15 cellular contexts compared by ENCODE assay signal in the genomic region with DNA sequence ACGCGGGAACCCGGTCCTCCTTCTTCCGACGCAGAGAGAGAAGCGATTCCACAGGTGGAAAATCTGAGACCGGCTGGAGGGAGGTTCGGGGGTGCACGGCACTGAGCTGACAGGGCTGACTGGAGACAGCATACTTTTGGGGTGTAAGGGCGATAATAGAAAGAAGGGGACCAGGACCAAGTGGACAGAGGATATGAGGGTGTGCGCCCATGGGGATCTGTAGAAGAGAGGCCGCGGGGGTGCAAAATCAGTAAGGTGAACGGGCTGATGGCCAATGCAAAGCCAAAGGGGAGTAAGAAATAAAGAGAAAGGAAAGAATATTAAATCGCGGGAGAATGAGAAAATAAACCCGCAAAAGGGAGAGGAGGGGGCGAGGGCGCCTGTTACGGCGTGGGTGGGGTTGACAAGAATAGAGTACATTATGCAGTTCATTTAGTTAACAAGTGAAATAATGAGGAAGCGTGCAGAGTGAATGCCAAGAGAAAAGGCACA. TPM values are rescaled to one million over a fixed set of nuclear protein-coding genes. Genes with fewer than 3 reads are reported as not detected.
DNase-seq lines count a peak whose midpoint lies in the region; ATAC-seq and TF ChIP-seq lines count a peak whose summit lies in the region.
"Had no signal": no experiment of that assay in that cellular context is flagged by ENCODE, and none has a peak within 500 bp of the region (broad histone marks: within the 10 kb centered on the region; RNA-seq: fewer than 3 reads in every experiment).

No MANE protein-coding gene starts in this region.

- intact Hi-C loops in activated CD4-positive, alpha-beta T cell treated with anti-CD3 and anti-CD28 coated beads, Interleukin-2, amount 10 ng/mL, durations not matched to agents 24 days and 14 days (cut with micrococcal nuclease) = loop anchor here (2.0 kb wide), 3 partner anchors 131 to 187 kb away; no protein-coding TSS in a partner anchor
- intact Hi-C loops in psoas muscle (cut with DNase I) = no loop called here
- intact Hi-C loops in heart right ventricle (cut with DNase I) = no loop called here

- peaks cover 20% of the 10 kb centered on the region for H3K9me3 Mint-ChIP-seq in activated CD4-positive, alpha-beta T cell treated with anti-CD3 and anti-CD28 coated beads, Interleukin-2, amount 10 ng/mL, durations not matched to agents 24 days and 14 days
- H3K9me3 Mint-ChIP-seq in T-cell = no peaks in the 10 kb centered on the region
- peaks cover 4 to 5% of the 10 kb centered on the region in 2 donors for H3K9me3 Mint-ChIP-seq in effector memory CD8-positive, alpha-beta T cell

- no peak for DNase-seq in activated CD4-positive, alpha-beta T cell treated with anti-CD3 and anti-CD28 coated beads, Interleukin-2, amount 10 ng/mL, durations not matched to agents 24 days and 14 days
- no peak for DNase-seq in activated CD4-positive, alpha-beta T cell treated with anti-CD3 and anti-CD28 coated beads, Interleukin-2, amount 50 U/mL, for 48 hours
- DNase-seq in T-cell (no peak), psoas muscle (no peak), heart right ventricle (no peak), pons (ENCODE audit: low spot score) (no peak)
- no peak for DNase-seq in effector memory CD8-positive, alpha-beta T cell
- DNase-seq: Kasumi-1, NCI-H1694 had no signal

- H3K27me3 ChIP-seq in psoas muscle (ENCODE audit: insufficient read depth in 3 of 3, low read length in 2 of 3) (peaks cover 0 to 94% (median 48%) of the 10 kb centered on the region in 3 donors), heart right ventricle (peaks cover 67 to 100% (median 98%) of the 10 kb centered on the region in 7 donors)

- H3K4me3 Mint-ChIP-seq in activated CD4-positive, alpha-beta T cell treated with anti-CD3 and anti-CD28 coated beads, Interleukin-2, amount 10 ng/mL, durations not matched to agents 24 days and 14 days = peak overlapping the region; percentile 76
- peak overlapping the region; percentile 80 to 86 (median 81) for H3K4me3 Mint-ChIP-seq in T-cell
- H3K4me3 Mint-ChIP-seq in effector memory CD8-positive, alpha-beta T cell = peak overlapping the region; percentile 88 to 89

- POLR2A ChIA-PET in T-cell (lab: Charles Lee) = no interaction called here

- ATAC-seq in T-cell (replicated peaks in 1 of 4) (no peak), psoas muscle (no peak), HG02571 (IDR thresholded peaks at IDR 0.05; ENCODE audit: unreplicated experiment) (no peak), heart right ventricle (no peak)
- ATAC-seq in effector memory CD8-positive, alpha-beta T cell (replicated peaks) = no peak

- H3K4me3 ChIP-seq in psoas muscle (peak overlapping the region; percentile 43), heart right ventricle (peak overlapping the region in 1 of 10 donors; percentile 33)
- H3K4me3 ChIP-seq: A549 had no signal

- WGBS in psoas muscle, 3 donors = 8 to 10% (median 8%) methylated on average over 20 to 22 of the region's 22 CpGs
- 10 to 11% methylated on average over 22 of the region's 22 CpGs for WGBS in heart right ventricle, 2 donors

- H3K27me3 Mint-ChIP-seq in activated CD4-positive, alpha-beta T cell treated with anti-CD3 and anti-CD28 coated beads, Interleukin-2, amount 10 ng/mL, durations not matched to agents 24 days and 14 days = peaks cover 77% of the 10 kb centered on the region
- peaks cover 70 to 82% of the 10 kb centered on the region in 2 donors for H3K27me3 Mint-ChIP-seq in T-cell
- H3K27me3 Mint-ChIP-seq in effector memory CD8-positive, alpha-beta T cell = peaks cover 93 to 96% of the 10 kb centered on the region in 2 donors

- H3K4me1 ChIP-seq in psoas muscle (peaks cover 23% of the 10 kb centered on the region), heart right ventricle (peaks cover 0 to 51% (median 35%) of the 10 kb centered on the region in 9 donors)
- H3K4me1 ChIP-seq: A549 had no signal

- TF ChIP-seq CTCF in psoas muscle (IDR thresholded peaks at IDR 0.05) (no peak), heart right ventricle (IDR thresholded peaks at IDR 0.05) (no peak)

- H3K9me3 ChIP-seq in psoas muscle (no peaks in the 10 kb centered on the region), heart right ventricle (no peaks in the 10 kb centered on the region)
- H3K9me3 ChIP-seq: A549 had no signal

- H3K27ac Mint-ChIP-seq in activated CD4-positive, alpha-beta T cell treated with anti-CD3 and anti-CD28 coated beads, Interleukin-2, amount 10 ng/mL, durations not matched to agents 24 days and 14 days = peak overlapping the region; percentile 46
- peak overlapping the region in 1 of 2 donors; percentile 20 for H3K27ac Mint-ChIP-seq in T-cell
- no peak overlapping the region for H3K27ac Mint-ChIP-seq in effector memory CD8-positive, alpha-beta T cell

- peaks cover 4% of the 10 kb centered on the region for H3K36me3 Mint-ChIP-seq in activated CD4-positive, alpha-beta T cell treated with anti-CD3 and anti-CD28 coated beads, Interleukin-2, amount 10 ng/mL, durations not matched to agents 24 days and 14 days (ENCODE audit: low read depth)
- H3K36me3 Mint-ChIP-seq in T-cell = no peaks in the 10 kb centered on the region
- peaks cover 7% of the 10 kb centered on the region for H3K36me3 Mint-ChIP-seq in effector memory CD8-positive, alpha-beta T cell (ENCODE audit: insufficient read depth)

- peaks cover 21% of the 10 kb centered on the region for H3K4me1 Mint-ChIP-seq in activated CD4-positive, alpha-beta T cell treated with anti-CD3 and anti-CD28 coated beads, Interleukin-2, amount 10 ng/mL, durations not matched to agents 24 days and 14 days
- H3K4me1 Mint-ChIP-seq in T-cell = peaks cover 39 to 46% (median 43%) of the 10 kb centered on the region in 3 donors
- H3K4me1 Mint-ChIP-seq in effector memory CD8-positive, alpha-beta T cell (ENCODE audit: low read depth in 2 of 2) = peaks cover 29 to 31% of the 10 kb centered on the region in 2 donors

- no peaks in the 10 kb centered on the region for H3K36me3 ChIP-seq in psoas muscle (ENCODE audit: insufficient read depth in 1 of 2, low read depth in 1 of 2)
- H3K36me3 ChIP-seq in heart right ventricle = no peaks in the 10 kb centered on the region

- H3K27ac ChIP-seq in psoas muscle (no peak overlapping the region), heart right ventricle (no peak overlapping the region)
- H3K27ac ChIP-seq: A549, epithelial cell of prostate had no signal

- CTCF ChIA-PET in T-cell (lab: Charles Lee) = interaction anchor here in 1 of 2 donors (1.2 kb wide), 1 partner anchor 418 kb away, joined by 4 read pairs; no protein-coding TSS in a partner anchor

RNA-seq across cellular contexts. Expression of a gene that starts 0.3 kb away (rescaled TPM):
- total RNA-seq in activated CD4-positive, alpha-beta T cell treated with anti-CD3 and anti-CD28 coated beads, Interleukin-2, amount 10 ng/mL, durations not matched to agents 24 days and 14 days = not detected in 2 replicates
- total RNA-seq in T-cell (not detected), psoas muscle (not detected), heart right ventricle (not detected)
- polyA plus RNA-seq in psoas muscle (not detected), heart right ventricle (not detected)
- total RNA-seq: H7, sciatic nerve, subcutaneous adipose tissue had no signal
- polyA plus RNA-seq: A549 had no signal
